In genomic region chr3:53801319-53801718, GRCh38 we compare ENCODE assay signal across 22 cellular contexts. TPM values are rescaled to one million over a fixed set of nuclear protein-coding genes. Genes with fewer than 3 reads are reported as not detected.
"Had no signal": no experiment of that assay in that cellular context is flagged by ENCODE, and none has a peak within 500 bp of the region (broad histone marks: within the 10 kb centered on the region; RNA-seq: fewer than 3 reads in every experiment).

No MANE protein-coding gene starts in this region.

- H3K27ac ChIP-seq: SJSA1, SK-N-MC had no signal

- H3K4me3 ChIP-seq: SJSA1, SK-N-MC had no signal

- H3K27me3 ChIP-seq: SJSA1 had no signal

- H3K4me1 ChIP-seq: SJSA1 had no signal

- H3K9me3 ChIP-seq: SJSA1 had no signal

- DNase-seq: KBM-7, MV-4-11, NCI-H1048, NCI-H1105, NCI-H1417, NCI-H146, NCI-H187, NCI-H2029, NCI-H2081 treated with DMSO at 0.1 percent for 48 hours, NCI-H2171, NCI-H226, NCI-H446, NCI-H510A, NCI-H524 treated with DMSO at 0.1 percent for 48 hours, NCI-H69, NCI-H774, Right ventricle myocardium superior, RPMI8226, SIG-M5 had no signal

- H3K36me3 ChIP-seq: SJSA1 had no signal

RNA-seq across cellular contexts. Expression of gene CHDH, which starts 44.9 kb away (rescaled TPM):
- total RNA-seq: SJSA1 had no signal

RNA-seq across cellular contexts. Expression of gene IL17RB, which starts 45.0 kb away (rescaled TPM):
- total RNA-seq: LHCN-M2, SJSA1 had no signal
